In genomic region chr2:157420771-157421323, GRCh38 we compare ENCODE assay signal across 1 cellular context.
TF ChIP-seq lines count a peak whose summit lies in the region.

No MANE protein-coding gene starts in this region.

TF ChIP-seq in GM12878, 131 proteins besides CTCF, POLR2A, EP300 and RAD21 (continued from another document and continues in another):
- TF ChIP-seq USF2 (IDR thresholded peaks at IDR 0.05; ENCODE audit: borderline replicate concordance, low read depth, low read length) = no peak
- TF ChIP-seq SUPT20H (IDR thresholded peaks at IDR 0.05; ENCODE audit: borderline replicate concordance, control insufficient read depth, low read depth, low read length) = no peak
- TF ChIP-seq IRF4 (IDR thresholded peaks at IDR 0.05; ENCODE audit: low read depth, low read length) = peak; percentile 31; the same call in 1 of the 2 replicates
- TF ChIP-seq NR2C2 (IDR thresholded peaks at IDR 0.05; ENCODE audit: borderline replicate concordance, control insufficient read depth, insufficient read length, low read depth) = no peak
- TF ChIP-seq IKZF1 (conservative IDR thresholded peaks at IDR 0.05) = peak; percentile 64
- no peak for TF ChIP-seq TBL1XR1 (IDR thresholded peaks at IDR 0.05; ENCODE audit: low read depth, low read length)
- no peak for TF ChIP-seq ZBTB40 (IDR thresholded peaks at IDR 0.05; ENCODE audit: borderline replicate concordance)
- no peak for TF ChIP-seq TAF1 (IDR thresholded peaks at IDR 0.05; ENCODE audit: borderline replicate concordance, low read depth, low read length)
- TF ChIP-seq RAD51 (IDR thresholded peaks at IDR 0.05) = no peak
- TF ChIP-seq FOS (IDR thresholded peaks at IDR 0.05; ENCODE audit: borderline replicate concordance, extremely low read depth, insufficient read length) = no peak
- TF ChIP-seq ETV6 (conservative IDR thresholded peaks at IDR 0.05 in 1 of 2, IDR thresholded peaks at IDR 0.05 in 1 of 2; ENCODE audit: borderline replicate concordance in 1 of 2, low read depth in 1 of 2) = no peak
- TF ChIP-seq RB1 (IDR thresholded peaks at IDR 0.05; ENCODE audit: borderline replicate concordance) = no peak
- TF ChIP-seq MTA3 (IDR thresholded peaks at IDR 0.05; ENCODE audit: borderline replicate concordance, low read length) = no peak
- TF ChIP-seq RELB (IDR thresholded peaks at IDR 0.05; ENCODE audit: low read depth) = peak; percentile 28; the same call in 1 of the 2 replicates
- 0 out of 2 replicates have a peak, but pooled peaks have one; percentile 30 for TF ChIP-seq TCF3 (IDR thresholded peaks at IDR 0.05; ENCODE audit: borderline replicate concordance, insufficient read depth, low read depth, low read length)
- TF ChIP-seq MYC (IDR thresholded peaks at IDR 0.05; ENCODE audit: insufficient read depth, insufficient read length, insufficient replicate concordance, low read length, severe bottlenecking) = no peak
- peak; percentile 69 for TF ChIP-seq RUNX3 (IDR thresholded peaks at IDR 0.05; ENCODE audit: low read length)
- TF ChIP-seq PKNOX1 (IDR thresholded peaks at IDR 0.05) = no peak
- TF ChIP-seq NFYA (IDR thresholded peaks at IDR 0.05; ENCODE audit: borderline replicate concordance, low read depth, low read length) = no peak
- TF ChIP-seq NR2F1 (conservative IDR thresholded peaks at IDR 0.05) = no peak
- no peak for TF ChIP-seq MXI1 (IDR thresholded peaks at IDR 0.05; ENCODE audit: low read depth, low read length)
- no peak for TF ChIP-seq CBX3 (IDR thresholded peaks at IDR 0.05; ENCODE audit: borderline replicate concordance, low read depth)
- no peak for TF ChIP-seq ZBTB11 (CRISPR knock-in tag; IDR thresholded peaks at IDR 0.05)
- TF ChIP-seq IKZF2 (IDR thresholded peaks at IDR 0.05) = peak; percentile 61 to 69; a peak in 3 of 4 replicates
- no peak for TF ChIP-seq ESRRA (IDR thresholded peaks at IDR 0.05; ENCODE audit: low read length)
- TF ChIP-seq PAX5 (IDR thresholded peaks at IDR 0.05; ENCODE audit: borderline replicate concordance, low read depth, low read length) = no peak
- no peak for TF ChIP-seq GABPA (IDR thresholded peaks at IDR 0.05; ENCODE audit: low read depth)
- peak; percentile 57 for TF ChIP-seq DPF2 (IDR thresholded peaks at IDR 0.05)
- no peak for TF ChIP-seq ZNF384 (IDR thresholded peaks at IDR 0.05; ENCODE audit: borderline replicate concordance, low read depth, low read length)
- peak; percentile 64; the same call in 1 of the 2 replicates for TF ChIP-seq ZBED1 (IDR thresholded peaks at IDR 0.05; ENCODE audit: borderline replicate concordance)
- TF ChIP-seq SREBF2 (IDR thresholded peaks at IDR 0.05; ENCODE audit: low read length) = no peak
- no peak for TF ChIP-seq SMARCA5 (IDR thresholded peaks at IDR 0.05)
- TF ChIP-seq YY1 (IDR thresholded peaks at IDR 0.05; ENCODE audit: low read depth, low read length) = no peak
- TF ChIP-seq CUX1 (IDR thresholded peaks at IDR 0.05; ENCODE audit: insufficient replicate concordance, low read depth, low read length) = no peak
- TF ChIP-seq WRNIP1 (IDR thresholded peaks at IDR 0.05; ENCODE audit: borderline replicate concordance, low read depth, low read length) = no peak
- TF ChIP-seq ZBTB33 (IDR thresholded peaks at IDR 0.05) = no peak
- 0 out of 2 replicates have a peak, but pooled peaks have one; percentile 3 for TF ChIP-seq MEF2A (IDR thresholded peaks at IDR 0.05; ENCODE audit: insufficient read depth, low read depth, low read length)
- no peak for TF ChIP-seq BCLAF1 (IDR thresholded peaks at IDR 0.05)
- TF ChIP-seq CREB1 (IDR thresholded peaks at IDR 0.05; ENCODE audit: low read depth) = peak; percentile 83
